Comparison of ENCODE assay signal across 26 cellular contexts in the genomic region with DNA sequence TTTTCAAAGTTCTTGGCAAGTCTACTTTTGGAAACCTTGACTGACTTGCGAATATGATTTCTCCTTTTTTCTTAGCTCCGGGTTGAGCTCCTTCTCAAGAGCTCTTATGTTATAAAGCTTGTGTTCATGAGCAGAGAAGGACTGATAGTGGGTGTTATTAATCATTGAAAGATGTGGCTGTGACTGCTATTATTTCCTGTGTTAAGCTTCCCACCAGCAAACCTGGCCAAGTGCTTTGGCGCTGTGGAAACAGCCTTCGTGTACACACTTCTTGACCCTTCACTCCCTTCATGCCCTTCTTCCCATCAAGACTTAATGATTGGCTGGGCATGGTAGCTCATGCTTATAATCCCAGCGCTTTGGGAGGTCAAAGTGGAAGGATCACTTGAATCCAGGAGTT.
DNase-seq lines count a peak whose midpoint lies in the region; ATAC-seq and TF ChIP-seq lines count a peak whose summit lies in the region.
"Had no signal": no experiment of that assay in that cellular context is flagged by ENCODE, and none has a peak within 500 bp of the region (broad histone marks: within the 10 kb centered on the region; RNA-seq: fewer than 3 reads in every experiment).

No MANE protein-coding gene starts in this region.

- intact Hi-C loops in Right ventricle myocardium superior (cut with DNase I) = no loop called here
- intact Hi-C loops in testis (cut with DNase I; ENCODE audit: low total_unique reads) = no loop called here

- TF ChIP-seq CTCF in brain (conservative IDR thresholded peaks at IDR 0.05) (no peak), mesothelial cell of epicardium (IDR thresholded peaks at IDR 0.05; ENCODE audit: unreplicated experiment) (no peak), testis (IDR thresholded peaks at IDR 0.05) (no peak), tibial nerve (IDR thresholded peaks at IDR 0.05) (no peak)

- H3K27ac Mint-ChIP-seq in brain = peak overlapping the region in 4 of 5 experiments; percentile 3 to 51 (median 19)
- H3K27ac Mint-ChIP-seq in mesothelial cell of epicardium = peak overlapping the region; percentile 82
- H3K27ac Mint-ChIP-seq: activated CD8-positive, alpha-beta T cell treated with anti-CD3 and anti-CD28 coated beads for 36 hours; activated naive CD8-positive, alpha-beta T cell treated with anti-CD3 and anti-CD28 coated beads for 36 hours; dendritic cell treated with granulocyte-macrophage colony-stimulating factor and Interleukin-4, amounts not matched to agents 40 ng/mL and 50 ng/mL, for 4 days; H9; T-helper 17 cell had no signal

- no peak for TF ChIP-seq EP300 in tibial nerve (IDR thresholded peaks at IDR 0.05)

- H3K36me3 Mint-ChIP-seq in brain (no peaks in the 10 kb centered on the region), mesothelial cell of epicardium (peaks cover 37% of the 10 kb centered on the region)
- H3K36me3 Mint-ChIP-seq: activated naive CD8-positive, alpha-beta T cell treated with anti-CD3 and anti-CD28 coated beads for 36 hours had no signal

- H3K36me3 ChIP-seq in testis (ENCODE audit: low read depth, missing control alignments) = no peaks in the 10 kb centered on the region
- H3K36me3 ChIP-seq in tibial nerve = no peaks in the 10 kb centered on the region
- no peaks in the 10 kb centered on the region for H3K36me3 ChIP-seq in MG63
- H3K36me3 ChIP-seq: vagina had no signal

- H3K9me3 ChIP-seq in testis (no peaks in the 10 kb centered on the region), tibial nerve (no peaks in the 10 kb centered on the region), MG63 (no peaks in the 10 kb centered on the region)
- H3K9me3 ChIP-seq: SK-N-SH, vagina had no signal

- H3K4me1 Mint-ChIP-seq in brain (peaks cover 31% of the 10 kb centered on the region), mesothelial cell of epicardium (peaks cover 39% of the 10 kb centered on the region)
- H3K4me1 Mint-ChIP-seq: activated naive CD8-positive, alpha-beta T cell treated with anti-CD3 and anti-CD28 coated beads for 36 hours; T-helper 17 cell had no signal

- H3K27ac ChIP-seq in testis = peak overlapping the region; percentile 32 to 76
- H3K27ac ChIP-seq in tibial nerve = peak overlapping the region in 2 of 4 donors; percentile 12 to 30
- H3K27ac ChIP-seq: C4-2B, vagina had no signal

- ATAC-seq in Right ventricle myocardium superior (ENCODE audit: poor library complexity) = peak; percentile 34
- ATAC-seq: activated CD8-positive, alpha-beta T cell treated with anti-CD3 and anti-CD28 coated beads for 36 hours; T-helper 17 cell had no signal

- no peak for DNase-seq in Right ventricle myocardium superior
- DNase-seq in mesothelial cell of epicardium (ENCODE audit: low spot score in 2 of 2, unreplicated experiment in 2 of 2) = no peak
- DNase-seq in testis = no peak
- DNase-seq in tibial nerve (ENCODE audit: low spot score in 2 of 2) = no peak
- DNase-seq in MG63 = no peak
- DNase-seq in dedifferentiated amniotic fluid mesenchymal stem cell (ENCODE audit: extremely low spot score) = no peak
- DNase-seq: activated CD4-positive, alpha-beta T cell treated with anti-CD3 and anti-CD28 coated beads for 1 hour; activated CD8-positive, alpha-beta T cell treated with anti-CD3 and anti-CD28 coated beads for 36 hours; activated effector memory CD4-positive, alpha-beta T cell treated with Interleukin-2 at 50 U/mL for 16 hours; activated naive CD8-positive, alpha-beta T cell treated with anti-CD3 and anti-CD28 coated beads for 36 hours; Calu3; EL; H9; Kasumi-1; NCI-H1048; NCI-H187; NCI-H2227 treated with DMSO at 0.1 percent for 48 hours; NCI-H774; RPMI8226; SK-N-SH; T-helper 17 cell had no signal

- H3K27me3 Mint-ChIP-seq in brain (peaks cover 7% of the 10 kb centered on the region), mesothelial cell of epicardium (ENCODE audit: low read depth) (no peaks in the 10 kb centered on the region)
- H3K27me3 Mint-ChIP-seq: activated naive CD8-positive, alpha-beta T cell treated with anti-CD3 and anti-CD28 coated beads for 36 hours; T-helper 17 cell had no signal

- no peak overlapping the region for H3K4me3 ChIP-seq in testis
- H3K4me3 ChIP-seq in tibial nerve = no peak overlapping the region
- H3K4me3 ChIP-seq in MG63 = no peak overlapping the region
- H3K4me3 ChIP-seq: skin epidermis, vagina had no signal

- no peaks in the 10 kb centered on the region for H3K27me3 ChIP-seq in testis
- H3K27me3 ChIP-seq in tibial nerve = no peaks in the 10 kb centered on the region
- no peaks in the 10 kb centered on the region for H3K27me3 ChIP-seq in MG63
- H3K27me3 ChIP-seq: vagina had no signal

- no peak overlapping the region for H3K4me3 Mint-ChIP-seq in brain
- no peak overlapping the region for H3K4me3 Mint-ChIP-seq in mesothelial cell of epicardium
- H3K4me3 Mint-ChIP-seq: activated CD8-positive, alpha-beta T cell treated with anti-CD3 and anti-CD28 coated beads for 36 hours; activated naive CD8-positive, alpha-beta T cell treated with anti-CD3 and anti-CD28 coated beads for 36 hours; dendritic cell treated with granulocyte-macrophage colony-stimulating factor and Interleukin-4, amounts not matched to agents 40 ng/mL and 50 ng/mL, for 4 days; H9; T-helper 17 cell had no signal

- WGBS in testis, 2 donors = 46 to 55% methylated on average over 5 of the region's 5 CpGs
- WGBS in tibial nerve, 2 donors = 41 to 44% methylated on average over 5 of the region's 5 CpGs

- H3K9me3 Mint-ChIP-seq in brain (peaks cover 0 to 3% (median 0%) of the 10 kb centered on the region in 5 experiments), mesothelial cell of epicardium (no peaks in the 10 kb centered on the region)
- H3K9me3 Mint-ChIP-seq: H9 had no signal

- H3K4me1 ChIP-seq in testis (peaks cover 30% of the 10 kb centered on the region), tibial nerve (peaks cover 0 to 31% (median 13%) of the 10 kb centered on the region in 4 donors)

- no peak for TF ChIP-seq POLR2A in testis (IDR thresholded peaks at IDR 0.05)
- TF ChIP-seq POLR2A in tibial nerve (IDR thresholded peaks at IDR 0.05) = no peak
